8 cellular contexts compared by ENCODE assay signal in genomic region chr2:121755237-121756111, GRCh38. TPM values are rescaled to one million over a fixed set of nuclear protein-coding genes. Genes with fewer than 3 reads are reported as not detected.
DNase-seq lines count a peak whose midpoint lies in the region; ATAC-seq and TF ChIP-seq lines count a peak whose summit lies in the region.

Gene TSN, plus strand, starts transcription at chr2:121755651. Its CDS starts 129 bp downstream, at chr2:121755780.

- no peaks in the 10 kb centered on the region for H3K27me3 Mint-ChIP-seq in activated CD4-positive, alpha-beta T cell treated with anti-CD3 and anti-CD28 coated beads for 36 hours
- H3K27me3 Mint-ChIP-seq in chondrocyte (ENCODE audit: low read depth): no peaks in the 10 kb centered on the region

- TF ChIP-seq CTCF in BJ (IDR thresholded peaks at IDR 0.05; ENCODE audit: insufficient read depth, low read depth, low read length) (no peak), chondrocyte (IDR thresholded peaks at IDR 0.05) (no peak), kidney epithelial cell (IDR thresholded peaks at IDR 0.05; ENCODE audit: insufficient read depth, low read length, poor library complexity, severe bottlenecking) (no peak)

- peaks cover 30% of the 10 kb centered on the region for H3K4me1 Mint-ChIP-seq in activated CD4-positive, alpha-beta T cell treated with anti-CD3 and anti-CD28 coated beads for 36 hours
- H3K4me1 Mint-ChIP-seq in chondrocyte (ENCODE audit: low read depth): peaks cover 31% of the 10 kb centered on the region

- DNase-seq in BJ (ENCODE audit: low read depth) (peak; percentile 70), GM19240 (ENCODE audit: insufficient read length, low spot score) (peak; percentile 70), NCI-H524 (lab: John Stamatoyannopoulos, UW) (peak; percentile 95), chondrocyte (ENCODE audit: low spot score) (peak; percentile 99), kidney epithelial cell (ENCODE audit: low read depth) (peak; percentile 82)
- DNase-seq in activated CD4-positive, alpha-beta T cell treated with anti-CD3 and anti-CD28 coated beads for 36 hours: peak; percentile 99
- DNase-seq in stimulated activated CD4-positive, alpha-beta T cell treated with anti-CD3 and anti-CD28 coated beads, Interleukin-15, amount 100 ng/mL, for 24 hours: peak; percentile 99

- ATAC-seq in HG03457 (IDR thresholded peaks at IDR 0.05; ENCODE audit: unreplicated experiment): peak; percentile 99
- ATAC-seq in activated CD4-positive, alpha-beta T cell treated with anti-CD3 and anti-CD28 coated beads for 36 hours: peak; percentile 100

- H3K27ac Mint-ChIP-seq in activated CD4-positive, alpha-beta T cell treated with anti-CD3 and anti-CD28 coated beads for 36 hours: peak within 1 kb of the TSS; percentile 93
- H3K27ac Mint-ChIP-seq in chondrocyte (ENCODE audit: unreplicated experiment): peak within 1 kb of the TSS; percentile 92

- intact Hi-C loops in activated CD4-positive, alpha-beta T cell treated with anti-CD3 and anti-CD28 coated beads for 36 hours (cut with DNase I, micrococcal nuclease): loop anchor here (1.0 to 10.0 kb wide), 10 partner anchors 18 to 681 kb away; partner anchors contain the start of genes CLASP1 (in 1 of the 2), NIFK (in 1 of the 2) and RNU4ATAC (in 1 of the 2)

- H3K27me3 ChIP-seq in BJ (ENCODE audit: control insufficient read depth, insufficient read depth, low read length): no peaks in the 10 kb centered on the region
- no peaks in the 10 kb centered on the region for H3K27me3 ChIP-seq in kidney epithelial cell (ENCODE audit: control insufficient read depth, insufficient read depth, low read length)

- POLR2A ChIA-PET in BJ (lab: Charles Lee): no interaction called here
- POLR2A ChIA-PET in activated CD4-positive, alpha-beta T cell treated with anti-CD3 and anti-CD28 coated beads for 36 hours (lab: Charles Lee): interaction anchor here (0.7 to 1.5 kb wide), 5 partner anchors 9 to 224 kb away, joined by 3 to 8 read pairs (median 4); partner anchors contain the start of genes NIFK and RNU4ATAC

- CTCF ChIA-PET in BJ (lab: Yijun Ruan, JAX): no interaction called here
- CTCF ChIA-PET in activated CD4-positive, alpha-beta T cell treated with anti-CD3 and anti-CD28 coated beads for 36 hours (lab: Charles Lee): interaction anchor here (0.5 to 1.3 kb wide), 2 partner anchors 37 to 274 kb away, joined by 4 to 5 read pairs; no protein-coding TSS in a partner anchor

- peak within 1 kb of the TSS; percentile 98 for H3K4me3 Mint-ChIP-seq in activated CD4-positive, alpha-beta T cell treated with anti-CD3 and anti-CD28 coated beads for 36 hours
- peak within 1 kb of the TSS; percentile 95 for H3K4me3 Mint-ChIP-seq in chondrocyte (ENCODE audit: unreplicated experiment)

- peak within 1 kb of the TSS; percentile 95 for H3K4me3 ChIP-seq in BJ (ENCODE audit: low read depth, low read length)
- peak within 1 kb of the TSS; percentile 90 for H3K4me3 ChIP-seq in kidney epithelial cell (ENCODE audit: low read depth, low read length)

- H3K36me3 ChIP-seq in BJ (ENCODE audit: control insufficient read depth, insufficient read depth, low read length) (peaks cover 7% of the 10 kb centered on the region), kidney epithelial cell (ENCODE audit: control insufficient read depth, insufficient read depth, low read length) (no peaks in the 10 kb centered on the region)

- no peaks in the 10 kb centered on the region for H3K9me3 Mint-ChIP-seq in activated CD4-positive, alpha-beta T cell treated with anti-CD3 and anti-CD28 coated beads for 36 hours (ENCODE audit: low read depth)
- no peaks in the 10 kb centered on the region for H3K9me3 Mint-ChIP-seq in chondrocyte (ENCODE audit: low read depth)

- peaks cover 22% of the 10 kb centered on the region for H3K36me3 Mint-ChIP-seq in activated CD4-positive, alpha-beta T cell treated with anti-CD3 and anti-CD28 coated beads for 36 hours (ENCODE audit: low read depth)
- H3K36me3 Mint-ChIP-seq in chondrocyte (ENCODE audit: low read depth): peaks cover 4% of the 10 kb centered on the region

RNA-seq across cellular contexts. Expression of gene TSN, which starts in this region (rescaled TPM):
- polyA plus RNA-seq in BJ (2011; rRNA removed): 41.6 and 58.7 TPM in 2 replicates
- polyA minus RNA-seq in BJ (2011; rRNA and poly(A)+ RNA removed): 23.3 and 29.9 TPM in 2 replicates
- 10 to 100 TPM; 44.0 to 71.2 TPM for total RNA-seq in activated CD4-positive, alpha-beta T cell treated with anti-CD3 and anti-CD28 coated beads for 36 hours
- total RNA-seq in chondrocyte: 51.1 to 61.6 TPM (median 57.1 TPM) in 3 replicates
- 64.1 and 65.2 TPM in 2 replicates for total RNA-seq in kidney epithelial cell

Comparison
In these comparisons a context has a peak if more than half of its experiments do, and no peak if none do; other contexts are left out.
1. Peak in every context shown above with its lines: DNase-seq, ATAC-seq and H3K4me3 ChIP-seq.